1 cellular context compared by ENCODE assay signal in the genomic region with DNA sequence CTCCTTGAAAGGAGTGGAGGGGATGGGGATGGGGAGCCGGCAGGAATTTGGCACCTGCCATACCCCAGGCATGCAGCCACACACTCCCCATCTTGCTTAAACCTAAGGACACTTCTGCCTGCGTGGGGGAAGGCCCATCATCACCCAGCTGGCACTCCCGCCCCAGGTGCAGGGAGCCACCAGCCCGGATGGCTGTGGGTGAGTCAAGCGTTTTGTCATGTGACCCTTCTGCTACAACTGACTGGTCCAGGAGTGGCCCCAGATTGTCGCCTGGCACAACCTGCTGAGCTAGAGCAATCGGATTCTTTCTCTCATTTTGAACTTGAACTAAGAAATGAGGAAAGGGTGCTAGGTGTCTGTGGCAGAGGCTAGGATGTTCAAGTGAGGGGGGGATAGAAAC.
TF ChIP-seq lines count a peak whose summit lies in the region.

No MANE protein-coding gene starts in this region.

TF ChIP-seq in H1, 55 proteins besides CTCF, POLR2A, EP300 and RAD21 (continued from another document):
- TF ChIP-seq, protein P1, sequence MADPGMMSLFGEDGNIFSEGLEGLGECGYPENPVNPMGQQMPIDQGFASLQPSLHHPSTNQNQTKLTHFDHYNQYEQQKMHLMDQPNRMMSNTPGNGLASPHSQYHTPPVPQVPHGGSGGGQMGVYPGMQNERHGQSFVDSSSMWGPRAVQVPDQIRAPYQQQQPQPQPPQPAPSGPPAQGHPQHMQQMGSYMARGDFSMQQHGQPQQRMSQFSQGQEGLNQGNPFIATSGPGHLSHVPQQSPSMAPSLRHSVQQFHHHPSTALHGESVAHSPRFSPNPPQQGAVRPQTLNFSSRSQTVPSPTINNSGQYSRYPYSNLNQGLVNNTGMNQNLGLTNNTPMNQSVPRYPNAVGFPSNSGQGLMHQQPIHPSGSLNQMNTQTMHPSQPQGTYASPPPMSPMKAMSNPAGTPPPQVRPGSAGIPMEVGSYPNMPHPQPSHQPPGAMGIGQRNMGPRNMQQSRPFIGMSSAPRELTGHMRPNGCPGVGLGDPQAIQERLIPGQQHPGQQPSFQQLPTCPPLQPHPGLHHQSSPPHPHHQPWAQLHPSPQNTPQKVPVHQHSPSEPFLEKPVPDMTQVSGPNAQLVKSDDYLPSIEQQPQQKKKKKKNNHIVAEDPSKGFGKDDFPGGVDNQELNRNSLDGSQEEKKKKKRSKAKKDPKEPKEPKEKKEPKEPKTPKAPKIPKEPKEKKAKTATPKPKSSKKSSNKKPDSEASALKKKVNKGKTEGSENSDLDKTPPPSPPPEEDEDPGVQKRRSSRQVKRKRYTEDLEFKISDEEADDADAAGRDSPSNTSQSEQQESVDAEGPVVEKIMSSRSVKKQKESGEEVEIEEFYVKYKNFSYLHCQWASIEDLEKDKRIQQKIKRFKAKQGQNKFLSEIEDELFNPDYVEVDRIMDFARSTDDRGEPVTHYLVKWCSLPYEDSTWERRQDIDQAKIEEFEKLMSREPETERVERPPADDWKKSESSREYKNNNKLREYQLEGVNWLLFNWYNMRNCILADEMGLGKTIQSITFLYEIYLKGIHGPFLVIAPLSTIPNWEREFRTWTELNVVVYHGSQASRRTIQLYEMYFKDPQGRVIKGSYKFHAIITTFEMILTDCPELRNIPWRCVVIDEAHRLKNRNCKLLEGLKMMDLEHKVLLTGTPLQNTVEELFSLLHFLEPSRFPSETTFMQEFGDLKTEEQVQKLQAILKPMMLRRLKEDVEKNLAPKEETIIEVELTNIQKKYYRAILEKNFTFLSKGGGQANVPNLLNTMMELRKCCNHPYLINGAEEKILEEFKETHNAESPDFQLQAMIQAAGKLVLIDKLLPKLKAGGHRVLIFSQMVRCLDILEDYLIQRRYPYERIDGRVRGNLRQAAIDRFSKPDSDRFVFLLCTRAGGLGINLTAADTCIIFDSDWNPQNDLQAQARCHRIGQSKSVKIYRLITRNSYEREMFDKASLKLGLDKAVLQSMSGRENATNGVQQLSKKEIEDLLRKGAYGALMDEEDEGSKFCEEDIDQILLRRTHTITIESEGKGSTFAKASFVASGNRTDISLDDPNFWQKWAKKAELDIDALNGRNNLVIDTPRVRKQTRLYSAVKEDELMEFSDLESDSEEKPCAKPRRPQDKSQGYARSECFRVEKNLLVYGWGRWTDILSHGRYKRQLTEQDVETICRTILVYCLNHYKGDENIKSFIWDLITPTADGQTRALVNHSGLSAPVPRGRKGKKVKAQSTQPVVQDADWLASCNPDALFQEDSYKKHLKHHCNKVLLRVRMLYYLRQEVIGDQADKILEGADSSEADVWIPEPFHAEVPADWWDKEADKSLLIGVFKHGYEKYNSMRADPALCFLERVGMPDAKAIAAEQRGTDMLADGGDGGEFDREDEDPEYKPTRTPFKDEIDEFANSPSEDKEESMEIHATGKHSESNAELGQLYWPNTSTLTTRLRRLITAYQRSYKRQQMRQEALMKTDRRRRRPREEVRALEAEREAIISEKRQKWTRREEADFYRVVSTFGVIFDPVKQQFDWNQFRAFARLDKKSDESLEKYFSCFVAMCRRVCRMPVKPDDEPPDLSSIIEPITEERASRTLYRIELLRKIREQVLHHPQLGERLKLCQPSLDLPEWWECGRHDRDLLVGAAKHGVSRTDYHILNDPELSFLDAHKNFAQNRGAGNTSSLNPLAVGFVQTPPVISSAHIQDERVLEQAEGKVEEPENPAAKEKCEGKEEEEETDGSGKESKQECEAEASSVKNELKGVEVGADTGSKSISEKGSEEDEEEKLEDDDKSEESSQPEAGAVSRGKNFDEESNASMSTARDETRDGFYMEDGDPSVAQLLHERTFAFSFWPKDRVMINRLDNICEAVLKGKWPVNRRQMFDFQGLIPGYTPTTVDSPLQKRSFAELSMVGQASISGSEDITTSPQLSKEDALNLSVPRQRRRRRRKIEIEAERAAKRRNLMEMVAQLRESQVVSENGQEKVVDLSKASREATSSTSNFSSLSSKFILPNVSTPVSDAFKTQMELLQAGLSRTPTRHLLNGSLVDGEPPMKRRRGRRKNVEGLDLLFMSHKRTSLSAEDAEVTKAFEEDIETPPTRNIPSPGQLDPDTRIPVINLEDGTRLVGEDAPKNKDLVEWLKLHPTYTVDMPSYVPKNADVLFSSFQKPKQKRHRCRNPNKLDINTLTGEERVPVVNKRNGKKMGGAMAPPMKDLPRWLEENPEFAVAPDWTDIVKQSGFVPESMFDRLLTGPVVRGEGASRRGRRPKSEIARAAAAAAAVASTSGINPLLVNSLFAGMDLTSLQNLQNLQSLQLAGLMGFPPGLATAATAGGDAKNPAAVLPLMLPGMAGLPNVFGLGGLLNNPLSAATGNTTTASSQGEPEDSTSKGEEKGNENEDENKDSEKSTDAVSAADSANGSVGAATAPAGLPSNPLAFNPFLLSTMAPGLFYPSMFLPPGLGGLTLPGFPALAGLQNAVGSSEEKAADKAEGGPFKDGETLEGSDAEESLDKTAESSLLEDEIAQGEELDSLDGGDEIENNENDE (IDR thresholded peaks at IDR 0.05; ENCODE audit: insufficient replicate concordance, low read length): no peak
- TF ChIP-seq GTF2F1 (IDR thresholded peaks at IDR 0.05; ENCODE audit: borderline replicate concordance, low read depth, low read length) (no peak), KDM1A (IDR thresholded peaks at IDR 0.05; ENCODE audit: borderline replicate concordance, low read length) (no peak), FOSL1 (IDR thresholded peaks at IDR 0.05; ENCODE audit: insufficient read depth, low read depth, low read length) (no peak), BRCA1 (IDR thresholded peaks at IDR 0.05; ENCODE audit: low read depth, low read length) (no peak), ZNF274 (IDR thresholded peaks at IDR 0.05; ENCODE audit: borderline replicate concordance, extremely low read depth, low read length) (no peak), TEAD4 (IDR thresholded peaks at IDR 0.05; ENCODE audit: low read depth, low read length) (no peak), CBX5 (IDR thresholded peaks at IDR 0.05; ENCODE audit: low read depth, low read length) (no peak), CEBPB (IDR thresholded peaks at IDR 0.05; ENCODE audit: low read depth, low read length) (no peak), CHD1 (IDR thresholded peaks at IDR 0.05; ENCODE audit: low read depth, low read length) (no peak), SUZ12 (IDR thresholded peaks at IDR 0.05; ENCODE audit: low read length) (no peak), MAFK (IDR thresholded peaks at IDR 0.05; ENCODE audit: low read depth, low read length) (no peak), JUND (IDR thresholded peaks at IDR 0.05; ENCODE audit: low read length) (no peak)
- TF ChIP-seq, protein P2, sequence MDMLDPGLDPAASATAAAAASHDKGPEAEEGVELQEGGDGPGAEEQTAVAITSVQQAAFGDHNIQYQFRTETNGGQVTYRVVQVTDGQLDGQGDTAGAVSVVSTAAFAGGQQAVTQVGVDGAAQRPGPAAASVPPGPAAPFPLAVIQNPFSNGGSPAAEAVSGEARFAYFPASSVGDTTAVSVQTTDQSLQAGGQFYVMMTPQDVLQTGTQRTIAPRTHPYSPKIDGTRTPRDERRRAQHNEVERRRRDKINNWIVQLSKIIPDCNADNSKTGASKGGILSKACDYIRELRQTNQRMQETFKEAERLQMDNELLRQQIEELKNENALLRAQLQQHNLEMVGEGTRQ (IDR thresholded peaks at IDR 0.05; ENCODE audit: low read length): no peak
